ENCODE assay signal across 12 cellular contexts in the genomic region with DNA sequence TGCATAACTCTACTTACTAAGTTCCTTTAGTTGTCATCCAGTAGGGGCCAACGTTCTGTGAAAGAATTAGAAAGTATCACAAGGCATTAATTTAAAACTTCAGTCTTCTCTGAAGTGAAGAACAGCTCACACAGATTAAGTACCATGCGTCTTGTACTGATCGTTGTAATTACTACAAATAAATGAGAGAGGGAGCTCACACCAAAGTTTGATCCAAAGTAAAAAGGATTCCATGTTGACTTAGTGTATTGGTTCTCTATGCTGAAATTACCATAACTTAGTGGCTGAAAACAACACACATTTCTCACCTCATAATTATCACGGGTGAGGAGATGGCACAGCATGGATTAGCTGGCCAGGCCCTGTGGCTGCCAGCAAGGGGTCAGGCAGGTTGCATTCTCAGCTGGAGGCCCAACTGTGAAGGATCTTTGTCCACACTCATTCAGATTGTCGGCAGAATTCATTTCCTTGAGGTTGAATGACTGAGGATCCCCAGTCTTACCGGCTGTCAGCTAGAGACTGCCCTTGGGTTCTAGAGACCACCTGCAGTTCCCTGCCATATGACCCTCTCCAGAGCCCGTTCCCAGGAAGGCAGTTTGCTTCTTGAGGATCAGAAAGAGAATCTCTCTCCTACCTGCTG.
DNase-seq lines count a peak whose midpoint lies in the region; ATAC-seq, FAIRE-seq and TF ChIP-seq lines count a peak whose summit lies in the region.
"Had no signal": no experiment of that assay in that cellular context is flagged by ENCODE, and none has a peak within 500 bp of the region (broad histone marks: within the 10 kb centered on the region; RNA-seq: fewer than 3 reads in every experiment).

No MANE protein-coding gene starts in this region.

- H3K4me3 ChIP-seq in bronchial epithelial cell (ENCODE audit: low read depth, low read length), result no peak overlapping the region

- DNase-seq in NCI-H1694 (lab: John Stamatoyannopoulos, UW) (peak; percentile 0), NCI-H1694 treated with DMSO at 0.1 percent for 48 hours (lab: John Stamatoyannopoulos, UW) (no peak), NCI-H146 treated with DMSO at 0.1 percent for 48 hours (lab: John Stamatoyannopoulos, UW; ENCODE audit: unreplicated experiment) (peak; percentile 59), bronchial epithelial cell (ENCODE audit: low read depth) (peak; percentile 31), neural crest cell (ENCODE audit: low read depth, low spot score) (no peak), NCI-H345 treated with DMSO at 0.1 percent for 48 hours (lab: John Stamatoyannopoulos, UW; ENCODE audit: unreplicated experiment) (no peak), urothelium cell line (ENCODE audit: low spot score) (no peak)
- DNase-seq: activated CD4-positive, alpha-beta T cell treated with anti-CD3 and anti-CD28 coated beads for 48 hours; trophoblast cell had no signal

- H3K27ac Mint-ChIP-seq in neural crest cell (ENCODE audit: unreplicated experiment), result no peak overlapping the region
- H3K27ac Mint-ChIP-seq: activated naive CD4-positive, alpha-beta T cell treated with anti-CD3 and anti-CD28 coated beads, Interleukin-2, amount 50 U/mL, for 72 hours had no signal

- H3K36me3 Mint-ChIP-seq in neural crest cell (ENCODE audit: low read depth), result no peaks in the 10 kb centered on the region
- H3K36me3 Mint-ChIP-seq: activated naive CD4-positive, alpha-beta T cell treated with anti-CD3 and anti-CD28 coated beads, Interleukin-2, amount 50 U/mL, for 72 hours had no signal

- H3K27me3 ChIP-seq in bronchial epithelial cell (ENCODE audit: control insufficient read depth, insufficient read depth, low read length), result no peaks in the 10 kb centered on the region

- no peaks in the 10 kb centered on the region for H3K27me3 Mint-ChIP-seq in neural crest cell (ENCODE audit: low read depth)

- TF ChIP-seq CTCF in bronchial epithelial cell (IDR thresholded peaks at IDR 0.05; ENCODE audit: insufficient read depth, low read length, severe bottlenecking) (peak; percentile 15), neural crest cell (conservative IDR thresholded peaks at IDR 0.05) (peak; percentile 51)

- H3K9me3 Mint-ChIP-seq in neural crest cell, result no peaks in the 10 kb centered on the region
- H3K9me3 Mint-ChIP-seq: activated naive CD4-positive, alpha-beta T cell treated with anti-CD3 and anti-CD28 coated beads, Interleukin-2, amount 50 U/mL, for 72 hours had no signal

- no peak for ATAC-seq in GM21576 (IDR thresholded peaks at IDR 0.05; ENCODE audit: unreplicated experiment)
- ATAC-seq: activated naive CD4-positive, alpha-beta T cell treated with anti-CD3 and anti-CD28 coated beads, Interleukin-2, amount 50 U/mL, for 72 hours had no signal

- H3K4me3 Mint-ChIP-seq in neural crest cell, result no peak overlapping the region

- H3K36me3 ChIP-seq in bronchial epithelial cell (ENCODE audit: control insufficient read depth, insufficient read depth, low read length), result no peaks in the 10 kb centered on the region

- peaks cover 17% of the 10 kb centered on the region for H3K4me1 Mint-ChIP-seq in neural crest cell

- FAIRE-seq in bronchial epithelial cell (lab: Jason Lieb, UNC) (no peak), urothelium cell line (lab: Jason Lieb, UNC) (no peak)
- FAIRE-seq: endometrium had no signal

Comparison
In these comparisons a context has a peak if more than half of its experiments do, and no peak if none do; other contexts are left out.
1. DNase-seq: peak in NCI-H1694 (single experiment), NCI-H146 treated with DMSO at 0.1 percent for 48 hours (single experiment) and bronchial epithelial cell (single experiment); none in NCI-H1694 treated with DMSO at 0.1 percent for 48 hours (single experiment), neural crest cell (single experiment), NCI-H345 treated with DMSO at 0.1 percent for 48 hours (single experiment) and urothelium cell line (single experiment).